ENCODE assay signal across 8 cellular contexts in genomic region chr2:216698895-216699294, GRCh38. TPM values are rescaled to one million over a fixed set of nuclear protein-coding genes. Genes with fewer than 3 reads are reported as not detected.
DNase-seq lines count a peak whose midpoint lies in the region; ATAC-seq and TF ChIP-seq lines count a peak whose summit lies in the region.

No MANE protein-coding gene starts in this region.

- no peaks in the 10 kb centered on the region for H3K79me2 ChIP-seq in GM23338 (replicated peaks; ENCODE audit: insufficient read depth)
- peaks cover 6% of the 10 kb centered on the region for H3K79me2 ChIP-seq in trophoblast cell (ENCODE audit: control insufficient read depth, insufficient read depth, low read length, poor library complexity)

- H2AFZ ChIP-seq in GM23338, result no peak overlapping the region
- no peak overlapping the region for H2AFZ ChIP-seq in trophoblast cell (ENCODE audit: insufficient read depth, low read length, poor library complexity)

- H3K4me1 Mint-ChIP-seq in GM23338 (peaks cover 14% of the 10 kb centered on the region), T-cell (peaks cover 8 to 20% (median 8%) of the 10 kb centered on the region in 3 donors)
- H3K4me1 Mint-ChIP-seq in CD8-positive, alpha-beta memory T cell, result peaks cover 1 to 14% (median 2%) of the 10 kb centered on the region in 3 donors

- no peak overlapping the region for H3K27ac ChIP-seq in GM23338 (ENCODE audit: low read depth)
- no peak overlapping the region for H3K27ac ChIP-seq in trophoblast cell (ENCODE audit: low read depth, low read length)
- H3K27ac ChIP-seq in CD8-positive, alpha-beta memory T cell (ENCODE audit: low read depth, low read length), result no peak overlapping the region

- H3K27me3 Mint-ChIP-seq in GM23338 (ENCODE audit: insufficient read depth, low read depth, poor library complexity) (peaks cover 19% of the 10 kb centered on the region), T-cell (peaks cover 36 to 50% of the 10 kb centered on the region in 2 donors)
- peaks cover 16 to 31% of the 10 kb centered on the region in 2 donors for H3K27me3 Mint-ChIP-seq in CD8-positive, alpha-beta memory T cell

- H3K36me3 Mint-ChIP-seq in GM23338 (ENCODE audit: low read depth), result no peaks in the 10 kb centered on the region
- H3K36me3 Mint-ChIP-seq in T-cell, result no peaks in the 10 kb centered on the region
- H3K36me3 Mint-ChIP-seq in CD8-positive, alpha-beta memory T cell, result peaks cover 0 to 4% (median 0%) of the 10 kb centered on the region in 3 donors

- DNase-seq in D341Med (ENCODE audit: low spot score) (peak; percentile 55), GM23338 (ENCODE audit: low spot score) (peak; percentile 89), NCI-H187 (lab: John Stamatoyannopoulos, UW) (peak; percentile 6 to 27), T-cell (no peak), fibroblast of villous mesenchyme (ENCODE audit: low read depth) (peak; percentile 80), trophoblast cell (peak; percentile 17 to 66), middle frontal gyrus (ENCODE audit: extremely low spot score, low spot score) (no peak)
- no peak for DNase-seq in CD8-positive, alpha-beta memory T cell

- peak overlapping the region; percentile 37 for H2BK5ac ChIP-seq in trophoblast cell (ENCODE audit: low read depth, low read length, poor library complexity)

- ATAC-seq in GM23338 (peak; percentile 17), T-cell (replicated peaks in 1 of 4) (peak in 3 of 4 experiments; percentile 48 to 64 (median 54))

- CTCF ChIA-PET in T-cell (lab: Charles Lee), result interaction anchor here in 1 of 2 donors (1.0 kb wide), 1 partner anchor 467 kb away, joined by 4 read pairs; no protein-coding TSS in a partner anchor
- CTCF ChIA-PET in CD8-positive, alpha-beta memory T cell (lab: Charles Lee), result interaction anchor here (1.0 kb wide), 1 partner anchor 10 kb away, joined by 5 read pairs; no protein-coding TSS in a partner anchor

- H4K91ac ChIP-seq in trophoblast cell (ENCODE audit: low read depth, low read length), result peak overlapping the region; percentile 68

- H3K27ac Mint-ChIP-seq in GM23338, result no peak overlapping the region
- no peak overlapping the region for H3K27ac Mint-ChIP-seq in T-cell
- H3K27ac Mint-ChIP-seq in CD8-positive, alpha-beta memory T cell, result no peak overlapping the region

- H3K4me2 ChIP-seq in GM23338, result no peak overlapping the region
- H3K4me2 ChIP-seq in trophoblast cell (ENCODE audit: low read length), result no peak overlapping the region

- peak; percentile 71 to 95 for TF ChIP-seq CTCF in GM23338 (conservative IDR thresholded peaks at IDR 0.05; ENCODE audit: low read depth in 2 of 2)
- peak; percentile 85 for TF ChIP-seq CTCF in fibroblast of villous mesenchyme (IDR thresholded peaks at IDR 0.05; ENCODE audit: insufficient read depth, low read depth, low read length)

- peak overlapping the region; percentile 83 for H2BK12ac ChIP-seq in trophoblast cell (ENCODE audit: low read length)

- peaks cover 15% of the 10 kb centered on the region for H3K79me1 ChIP-seq in trophoblast cell (ENCODE audit: low read length)

- no peak overlapping the region for H3K23ac ChIP-seq in trophoblast cell (ENCODE audit: low read length)

- H3K4me3 Mint-ChIP-seq in GM23338, result no peak overlapping the region
- no peak overlapping the region for H3K4me3 Mint-ChIP-seq in T-cell
- no peak overlapping the region for H3K4me3 Mint-ChIP-seq in CD8-positive, alpha-beta memory T cell

- H4K20me1 ChIP-seq in GM23338 (replicated peaks; ENCODE audit: insufficient read depth), result no peaks in the 10 kb centered on the region

- H3K36me3 ChIP-seq in GM23338 (ENCODE audit: insufficient read depth) (no peaks in the 10 kb centered on the region), trophoblast cell (ENCODE audit: control insufficient read depth in 1 of 2, insufficient read depth in 2 of 2, low read length in 2 of 2) (no peaks in the 10 kb centered on the region)
- no peaks in the 10 kb centered on the region for H3K36me3 ChIP-seq in CD8-positive, alpha-beta memory T cell (ENCODE audit: insufficient read depth, low read length)

- no peaks in the 10 kb centered on the region for H3K9me3 ChIP-seq in trophoblast cell (ENCODE audit: insufficient read depth, low read depth, low read length)
- no peaks in the 10 kb centered on the region for H3K9me3 ChIP-seq in CD8-positive, alpha-beta memory T cell (ENCODE audit: low read length)

- peak overlapping the region; percentile 67 for H2AK5ac ChIP-seq in trophoblast cell (ENCODE audit: low read length)

- H4K12ac ChIP-seq in trophoblast cell (ENCODE audit: low read depth, low read length), result no peak overlapping the region

- H3K18ac ChIP-seq in trophoblast cell (ENCODE audit: low read length), result peak overlapping the region; percentile 60

- H3K4ac ChIP-seq in trophoblast cell (ENCODE audit: low read depth, low read length), result peak overlapping the region; percentile 94

- peak overlapping the region; percentile 16 for H2BK120ac ChIP-seq in trophoblast cell (ENCODE audit: insufficient read depth, low read length, poor library complexity)

- no peak overlapping the region for H3K9ac ChIP-seq in trophoblast cell (ENCODE audit: low read length)

- POLR2A ChIA-PET in T-cell (lab: Charles Lee), result no interaction called here
- POLR2A ChIA-PET in CD8-positive, alpha-beta memory T cell (lab: Charles Lee), result no interaction called here

- no peaks in the 10 kb centered on the region for H3K9me3 Mint-ChIP-seq in GM23338
- H3K9me3 Mint-ChIP-seq in T-cell, result no peaks in the 10 kb centered on the region
- no peaks in the 10 kb centered on the region for H3K9me3 Mint-ChIP-seq in CD8-positive, alpha-beta memory T cell

- H4K8ac ChIP-seq in trophoblast cell (ENCODE audit: low read depth, low read length), result no peak overlapping the region

- no peaks in the 10 kb centered on the region for H3F3A ChIP-seq in GM23338 (replicated peaks; ENCODE audit: low read depth)

- peaks cover 24% of the 10 kb centered on the region for H3K27me3 ChIP-seq in GM23338 (ENCODE audit: insufficient read depth)
- peaks cover 7% of the 10 kb centered on the region for H3K27me3 ChIP-seq in trophoblast cell (ENCODE audit: insufficient read depth, low read length)
- H3K27me3 ChIP-seq in CD8-positive, alpha-beta memory T cell (ENCODE audit: insufficient read depth, low read length, poor library complexity, severe bottlenecking), result peaks cover 26% of the 10 kb centered on the region

- H3K4me1 ChIP-seq in GM23338 (ENCODE audit: insufficient read depth), result peaks cover 8% of the 10 kb centered on the region
- peaks cover 13 to 24% of the 10 kb centered on the region in 2 experiments for H3K4me1 ChIP-seq in trophoblast cell (ENCODE audit: control insufficient read depth in 1 of 2, insufficient read depth in 2 of 2, low read length in 2 of 2)
- peaks cover 4% of the 10 kb centered on the region for H3K4me1 ChIP-seq in CD8-positive, alpha-beta memory T cell (ENCODE audit: insufficient read depth, low read length)

- H3K9me2 ChIP-seq in GM23338 (ENCODE audit: insufficient read depth), result no peaks in the 10 kb centered on the region

- no CpG with 5 or more reads among the region's 5 CpGs for WGBS in trophoblast cell (ENCODE audit: extremely low coverage, insufficient coverage, insufficient read length)

- H3K14ac ChIP-seq in trophoblast cell (ENCODE audit: low read length), result peak overlapping the region; percentile 33

- H3K4me3 ChIP-seq in GM23338, result no peak overlapping the region
- H3K4me3 ChIP-seq in fibroblast of villous mesenchyme (ENCODE audit: low read depth, low read length), result no peak overlapping the region
- no peak overlapping the region for H3K4me3 ChIP-seq in trophoblast cell (ENCODE audit: low read depth, low read length)
- no peak overlapping the region for H3K4me3 ChIP-seq in CD8-positive, alpha-beta memory T cell (ENCODE audit: low read length)

TF ChIP-seq in GM23338, 12 proteins besides CTCF, POLR2A, EP300 and RAD21 (continues in another document):
- TF ChIP-seq ZNF114 (CRISPR knock-in tag; IDR thresholded peaks at IDR 0.05), result no peak

RNA-seq across cellular contexts. Expression of gene IGFBP5, which starts 3.5 kb away (rescaled TPM):
- total RNA-seq in GM23338 (2014; rRNA removed; shearing (Covaris generic)), result 0.74 and 2.5 TPM in 2 replicates
- 0.43 and 0.70 TPM in 2 replicates for polyA plus RNA-seq in GM23338 (2016; fragmentation: Nextera tagmentation; extraction: Ambion mirVana)
- total RNA-seq in T-cell (1 to 10 TPM in 3 of 5 donors, not detected in 2; 3.3 to 6.6 (median 4.1) TPM), fibroblast of villous mesenchyme (644 and 754 TPM in 2 replicates)
- 356 and 375 TPM in 2 replicates for polyA plus RNA-seq in trophoblast cell (2013)
- not detected for total RNA-seq in CD8-positive, alpha-beta memory T cell
- not detected for polyA plus RNA-seq in CD8-positive, alpha-beta memory T cell

Comparison
In these comparisons a context has a peak if more than half of its experiments do, and no peak if none do; other contexts are left out.
1. DNase-seq: peak in D341Med (single experiment), GM23338 (single experiment), NCI-H187 (2 of 2), fibroblast of villous mesenchyme (single experiment) and trophoblast cell (2 of 2); none in T-cell (0 of 34), middle frontal gyrus (single experiment) and CD8-positive, alpha-beta memory T cell (0 of 5).
2. RNA of gene IGFBP5, which starts 3.5 kb away (total RNA-seq): 644 to 754 TPM in fibroblast of villous mesenchyme; 3.3 to 6.6 TPM in T-cell, 0.74 to 2.5 TPM in GM23338 and not detected in CD8-positive, alpha-beta memory T cell; every median in the first group is over 10 times any median in the second.